ENCODE assay signal across 8 cellular contexts in the genomic region with DNA sequence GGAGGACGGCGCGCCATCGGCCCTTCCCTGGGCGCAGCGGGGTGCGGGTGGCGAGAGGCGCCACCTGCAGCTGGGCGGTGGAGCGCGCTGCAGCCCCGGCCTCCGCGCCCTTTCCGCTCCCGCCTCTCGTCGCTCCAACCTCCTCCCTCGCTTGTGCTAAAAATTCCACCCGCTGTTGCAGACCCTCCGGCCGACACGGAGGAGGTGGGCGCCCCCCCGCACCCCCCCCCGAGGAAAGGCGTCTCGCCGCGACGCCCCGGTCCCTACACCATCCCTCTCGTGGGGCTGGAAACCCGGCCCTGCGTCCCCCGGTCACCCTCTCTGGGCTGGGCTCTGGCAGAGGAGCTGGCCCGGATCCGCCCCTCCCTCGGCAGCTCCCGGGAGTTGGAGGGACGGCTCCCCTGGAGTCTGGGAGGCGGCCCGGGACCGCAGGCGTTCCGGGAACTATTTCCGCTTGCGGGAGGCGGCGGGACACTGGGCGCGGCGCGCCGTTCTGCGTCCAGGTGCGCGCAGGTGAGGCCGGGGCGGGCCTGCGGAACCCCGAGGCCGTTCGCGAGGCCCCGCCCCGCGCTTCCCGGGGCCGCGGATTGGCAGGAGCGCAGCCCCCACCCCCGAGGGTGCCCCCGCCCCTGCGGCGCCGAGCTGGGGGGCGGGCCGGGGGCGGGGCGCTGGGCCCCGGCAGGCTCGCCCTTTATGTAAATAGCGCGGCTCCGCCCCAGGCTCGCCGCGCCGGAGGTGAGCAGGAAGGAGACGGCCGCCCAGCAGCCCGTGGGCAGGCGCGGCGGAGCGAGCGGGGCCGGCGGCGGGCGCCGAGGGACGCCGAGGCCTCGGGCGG. TPM values are rescaled to one million over a fixed set of nuclear protein-coding genes. Genes with fewer than 3 reads are reported as not detected.
DNase-seq lines count a peak whose midpoint lies in the region; ATAC-seq and TF ChIP-seq lines count a peak whose summit lies in the region.

A gene with protein sequence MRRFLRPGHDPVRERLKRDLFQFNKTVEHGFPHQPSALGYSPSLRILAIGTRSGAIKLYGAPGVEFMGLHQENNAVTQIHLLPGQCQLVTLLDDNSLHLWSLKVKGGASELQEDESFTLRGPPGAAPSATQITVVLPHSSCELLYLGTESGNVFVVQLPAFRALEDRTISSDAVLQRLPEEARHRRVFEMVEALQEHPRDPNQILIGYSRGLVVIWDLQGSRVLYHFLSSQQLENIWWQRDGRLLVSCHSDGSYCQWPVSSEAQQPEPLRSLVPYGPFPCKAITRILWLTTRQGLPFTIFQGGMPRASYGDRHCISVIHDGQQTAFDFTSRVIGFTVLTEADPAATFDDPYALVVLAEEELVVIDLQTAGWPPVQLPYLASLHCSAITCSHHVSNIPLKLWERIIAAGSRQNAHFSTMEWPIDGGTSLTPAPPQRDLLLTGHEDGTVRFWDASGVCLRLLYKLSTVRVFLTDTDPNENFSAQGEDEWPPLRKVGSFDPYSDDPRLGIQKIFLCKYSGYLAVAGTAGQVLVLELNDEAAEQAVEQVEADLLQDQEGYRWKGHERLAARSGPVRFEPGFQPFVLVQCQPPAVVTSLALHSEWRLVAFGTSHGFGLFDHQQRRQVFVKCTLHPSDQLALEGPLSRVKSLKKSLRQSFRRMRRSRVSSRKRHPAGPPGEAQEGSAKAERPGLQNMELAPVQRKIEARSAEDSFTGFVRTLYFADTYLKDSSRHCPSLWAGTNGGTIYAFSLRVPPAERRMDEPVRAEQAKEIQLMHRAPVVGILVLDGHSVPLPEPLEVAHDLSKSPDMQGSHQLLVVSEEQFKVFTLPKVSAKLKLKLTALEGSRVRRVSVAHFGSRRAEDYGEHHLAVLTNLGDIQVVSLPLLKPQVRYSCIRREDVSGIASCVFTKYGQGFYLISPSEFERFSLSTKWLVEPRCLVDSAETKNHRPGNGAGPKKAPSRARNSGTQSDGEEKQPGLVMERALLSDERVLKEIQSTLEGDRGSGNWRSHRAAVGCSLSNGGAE (plus strand): TSS at position 727 of the 835 bp plus-strand sequence. CDS start 17,730 bp downstream, outside the sequence.

- H3K4me3 ChIP-seq in GM06990 (replicated peaks; ENCODE audit: low read depth, low read length) (peak within 1 kb of the TSS; percentile 66), adipocyte (ENCODE audit: low read length) (peak within 1 kb of the TSS; percentile 59), right cardiac atrium (ENCODE audit: low read length) (peak within 1 kb of the TSS; percentile 68), skeletal muscle cell (ENCODE audit: low read depth, low read length) (peak within 1 kb of the TSS; percentile 49)

- under 1% methylated on average over 106 of the region's 108 CpGs for WGBS in right cardiac atrium

- H3K9me3 ChIP-seq in adipocyte (ENCODE audit: control insufficient read depth, low read length) (no peaks in the 10 kb centered on the region), right cardiac atrium (ENCODE audit: control insufficient read depth, low read length) (no peaks in the 10 kb centered on the region)

- H3K36me3 ChIP-seq in GM06990 (ENCODE audit: control insufficient read depth, insufficient read depth, low read length) (peaks cover 2% of the 10 kb centered on the region), adipocyte (ENCODE audit: control insufficient read depth, insufficient read depth, low read length, severe bottlenecking) (no peaks in the 10 kb centered on the region)

- peaks cover 4% of the 10 kb centered on the region for H3K4me1 ChIP-seq in adipocyte (ENCODE audit: control insufficient read depth, insufficient read depth, low read length)
- no peaks in the 10 kb centered on the region for H3K4me1 ChIP-seq in right cardiac atrium (ENCODE audit: control insufficient read depth, insufficient read depth, low read length)

- DNase-seq in GM06990 (ENCODE audit: extremely low read depth, insufficient read length) (peak; percentile 88), NCI-H128 (lab: John Stamatoyannopoulos, UW; ENCODE audit: unreplicated experiment) (peak; percentile 78), adipocyte (ENCODE audit: low read depth) (peak; percentile 66), right cardiac atrium (peak; percentile 69 to 92 (median 91)), skeletal muscle cell (ENCODE audit: low read depth) (no peak), inferior parietal cortex (ENCODE audit: extremely low spot score) (no peak)

- H3K27ac ChIP-seq in right cardiac atrium (ENCODE audit: low read length), result peak within 1 kb of the TSS; percentile 22

- intact Hi-C loops in T-helper 1 cell treated with Interleukin-12 subunit alpha and Interleukin-12 subunit beta and Interleukin-4 antibody, amounts not matched to agents 30 ng/mL and 1 ng/mL, for 36 hours (cut with micrococcal nuclease), result loop anchor here (1.0 to 2.0 kb wide), 8 partner anchors 9 to 478 kb away; a partner anchor contains a TSS
- intact Hi-C loops in right cardiac atrium (cut with DNase I), result loop anchor here in 1 of 4 donors (10.0 kb wide), 1 partner anchor 60 kb away; a partner anchor contains a TSS

- ATAC-seq in HG02588 (IDR thresholded peaks at IDR 0.05; ENCODE audit: unreplicated experiment), result peak; percentile 79
- peak; percentile 87 to 91 for ATAC-seq in right cardiac atrium

- H3K9ac ChIP-seq in adipocyte (ENCODE audit: low read length), result no peak within 1 kb of the TSS

- H3K27me3 ChIP-seq in GM06990 (replicated peaks; ENCODE audit: control insufficient read depth, insufficient read depth, low read length), result no peaks in the 10 kb centered on the region
- H3K27me3 ChIP-seq in adipocyte (replicated peaks; ENCODE audit: control insufficient read depth, insufficient read depth, low read length), result peaks cover 21% of the 10 kb centered on the region
- H3K27me3 ChIP-seq in right cardiac atrium (ENCODE audit: control insufficient read depth, insufficient read depth), result no peaks in the 10 kb centered on the region

- peak; percentile 36 for TF ChIP-seq CTCF in GM06990 (IDR thresholded peaks at IDR 0.05; ENCODE audit: insufficient read depth, low read length, poor library complexity, severe bottlenecking)

RNA-seq across cellular contexts. Expression of the gene that starts here (rescaled TPM):
- total RNA-seq in T-helper 1 cell treated with Interleukin-12 subunit alpha and Interleukin-12 subunit beta and Interleukin-4 antibody, amounts not matched to agents 30 ng/mL and 1 ng/mL, for 36 hours, result 19.4 and 21.6 TPM in 2 replicates
- total RNA-seq in right cardiac atrium, result 10 to 100 TPM in 1 of 4 donors, 1 to 10 TPM in 3; 5.7 to 10.4 (median 7.6) TPM
- 8.6 TPM for polyA plus RNA-seq in right cardiac atrium

Comparison
In these comparisons a context has a peak if more than half of its experiments do, and no peak if none do; other contexts are left out.
1. DNase-seq: peak in GM06990 (single experiment), NCI-H128 (single experiment), adipocyte (single experiment) and right cardiac atrium (3 of 3); none in skeletal muscle cell (single experiment) and inferior parietal cortex (single experiment).
2. Peak in every context shown above with its lines, with median percentiles within 50 percentile points of each other: H3K4me3 ChIP-seq.